8 cellular contexts compared by ENCODE assay signal in genomic region chr4:44448548-44449443, GRCh38. TPM values are rescaled to one million over a fixed set of nuclear protein-coding genes. Genes with fewer than 3 reads are reported as not detected.
DNase-seq lines count a peak whose midpoint lies in the region; ATAC-seq and TF ChIP-seq lines count a peak whose summit lies in the region.

KCTD8 (minus strand) TSS chr4:44448809.

- H3K79me2 ChIP-seq in DOHH2 (ENCODE audit: control insufficient read depth, low read length) (no peaks in the 10 kb centered on the region), osteoblast (ENCODE audit: insufficient read depth, low read length) (no peaks in the 10 kb centered on the region)

- H3K27me3 ChIP-seq in DOHH2 (ENCODE audit: control insufficient read depth, low read length): no peaks in the 10 kb centered on the region; the same call in 1 of the 2 replicates
- peaks cover 71% of the 10 kb centered on the region for H3K27me3 ChIP-seq in cardiac muscle cell
- H3K27me3 ChIP-seq in osteoblast (ENCODE audit: insufficient read depth, low read length): peaks cover 33% of the 10 kb centered on the region

- no peaks in the 10 kb centered on the region for H3F3A ChIP-seq in DOHH2 (ENCODE audit: control insufficient read depth, insufficient read depth)

- H3K4me2 ChIP-seq in DOHH2 (ENCODE audit: low read length): peak within 1 kb of the TSS; percentile 41
- peak within 1 kb of the TSS; percentile 79 for H3K4me2 ChIP-seq in osteoblast (ENCODE audit: insufficient read depth, low read length)

- H3K27ac ChIP-seq in DOHH2 (ENCODE audit: low read depth, low read length) (no peak within 1 kb of the TSS), cardiac muscle cell (no peak within 1 kb of the TSS), osteoblast (ENCODE audit: low read depth, low read length) (no peak within 1 kb of the TSS)

- H3K4me1 ChIP-seq in DOHH2 (ENCODE audit: control insufficient read depth, low read length) (no peaks in the 10 kb centered on the region), cardiac muscle cell (ENCODE audit: low read depth) (no peaks in the 10 kb centered on the region), osteoblast (ENCODE audit: insufficient read depth, low read length) (no peaks in the 10 kb centered on the region)

- no peaks in the 10 kb centered on the region for H3K9me3 Mint-ChIP-seq in activated naive CD8-positive, alpha-beta T cell treated with anti-CD3 and anti-CD28 coated beads, Interleukin-2, amount 50 U/mL, for 24 hours
- no peaks in the 10 kb centered on the region for H3K9me3 Mint-ChIP-seq in type B pancreatic cell

- no peak within 1 kb of the TSS for H3K4me3 ChIP-seq in DOHH2 (ENCODE audit: low read length)
- peak within 1 kb of the TSS; percentile 35 for H3K4me3 ChIP-seq in cardiac muscle cell
- H3K4me3 ChIP-seq in osteoblast (ENCODE audit: insufficient read depth, low read length): peak within 1 kb of the TSS; percentile 56

- H3K27ac Mint-ChIP-seq in activated naive CD8-positive, alpha-beta T cell treated with anti-CD3 and anti-CD28 coated beads, Interleukin-2, amount 50 U/mL, for 24 hours: no peak within 1 kb of the TSS
- H3K27ac Mint-ChIP-seq in type B pancreatic cell: peak within 1 kb of the TSS; percentile 33

- no peaks in the 10 kb centered on the region for H3K9me2 ChIP-seq in DOHH2 (replicated peaks; ENCODE audit: control insufficient read depth, low read length)

- peaks cover 48% of the 10 kb centered on the region for H3K27me3 Mint-ChIP-seq in activated naive CD8-positive, alpha-beta T cell treated with anti-CD3 and anti-CD28 coated beads, Interleukin-2, amount 50 U/mL, for 24 hours
- H3K27me3 Mint-ChIP-seq in type B pancreatic cell: peaks cover 77% of the 10 kb centered on the region

- ATAC-seq in GM21576 (IDR thresholded peaks at IDR 0.05; ENCODE audit: unreplicated experiment): peak; percentile 97
- ATAC-seq in activated naive CD8-positive, alpha-beta T cell treated with anti-CD3 and anti-CD28 coated beads, Interleukin-2, amount 50 U/mL, for 24 hours: peak; percentile 92

- H3K4me1 Mint-ChIP-seq in activated naive CD8-positive, alpha-beta T cell treated with anti-CD3 and anti-CD28 coated beads, Interleukin-2, amount 50 U/mL, for 24 hours: peaks cover 11% of the 10 kb centered on the region
- H3K4me1 Mint-ChIP-seq in type B pancreatic cell (ENCODE audit: unreplicated experiment): peaks cover 5% of the 10 kb centered on the region

- H3K4me3 Mint-ChIP-seq in activated naive CD8-positive, alpha-beta T cell treated with anti-CD3 and anti-CD28 coated beads, Interleukin-2, amount 50 U/mL, for 24 hours: peak within 1 kb of the TSS; percentile 71
- peak within 1 kb of the TSS; percentile 88 for H3K4me3 Mint-ChIP-seq in type B pancreatic cell

- peak within 1 kb of the TSS; percentile 74 for H2AFZ ChIP-seq in osteoblast (ENCODE audit: low read length)

- DNase-seq in HuH-7.5 (ENCODE audit: low spot score) (peak; percentile 91), RPMI8226 (peak; percentile 64), cardiac muscle cell (ENCODE audit: low read depth in 1 of 2, low spot score in 1 of 2) (peak; percentile 83 to 95), osteoblast (ENCODE audit: insufficient read length, low spot score, missing footprints) (peak; percentile 94), type B pancreatic cell (ENCODE audit: extremely low spot score, unreplicated experiment) (peak; percentile 90)
- peak; percentile 73 for DNase-seq in activated naive CD8-positive, alpha-beta T cell treated with anti-CD3 and anti-CD28 coated beads, Interleukin-2, amount 50 U/mL, for 24 hours

- H3K36me3 ChIP-seq in DOHH2 (ENCODE audit: control insufficient read depth, low read length) (no peaks in the 10 kb centered on the region), cardiac muscle cell (no peaks in the 10 kb centered on the region), osteoblast (ENCODE audit: insufficient read depth, low read length) (no peaks in the 10 kb centered on the region)

- peaks cover 2% of the 10 kb centered on the region for H3K36me3 Mint-ChIP-seq in activated naive CD8-positive, alpha-beta T cell treated with anti-CD3 and anti-CD28 coated beads, Interleukin-2, amount 50 U/mL, for 24 hours (ENCODE audit: low read depth)
- H3K36me3 Mint-ChIP-seq in type B pancreatic cell: no peaks in the 10 kb centered on the region

- H4K20me1 ChIP-seq in DOHH2 (ENCODE audit: control insufficient read depth, insufficient read depth, low read depth, low read length) (no peaks in the 10 kb centered on the region), osteoblast (ENCODE audit: insufficient read depth, low read length) (no peaks in the 10 kb centered on the region)

- TF ChIP-seq CTCF in DOHH2 (IDR thresholded peaks at IDR 0.05; ENCODE audit: low read depth, low read length, poor library complexity, severe bottlenecking) (peak; percentile 71), cardiac muscle cell (IDR thresholded peaks at IDR 0.05; ENCODE audit: low read depth, low read length) (peak; percentile 72), osteoblast (IDR thresholded peaks at IDR 0.05; ENCODE audit: extremely low read depth, low read depth, low read length) (peak; percentile 34), type B pancreatic cell (conservative IDR thresholded peaks at IDR 0.05) (peak; percentile 90)

- H3K9me3 ChIP-seq in DOHH2 (ENCODE audit: control insufficient read depth, insufficient read depth, low read length): no peaks in the 10 kb centered on the region; the same call in 1 of the 2 replicates
- H3K9me3 ChIP-seq in cardiac muscle cell (ENCODE audit: low read depth): no peaks in the 10 kb centered on the region
- H3K9me3 ChIP-seq in osteoblast (ENCODE audit: low read depth, low read length): no peaks in the 10 kb centered on the region

RNA-seq across cellular contexts. Expression of gene KCTD8, which starts in this region (rescaled TPM):
- total RNA-seq in cardiac muscle cell: 0.56 and 3.0 TPM in 2 replicates
- polyA plus RNA-seq in cardiac muscle cell: 1.3 and 2.3 TPM in 2 replicates
- total RNA-seq in osteoblast: not detected in 2 replicates
- total RNA-seq in type B pancreatic cell (ENCODE audit: low replicate concordance): 0.85 and 0.88 TPM in 2 replicates

Comparison
In these comparisons a context has a peak if more than half of its experiments do, and no peak if none do; other contexts are left out.
1. Peak in DNase-seq, H3K4me3 ChIP-seq and H3K4me2 ChIP-seq in osteoblast; RNA of the gene not detected or under 1 TPM.
2. Peak in DNase-seq in type B pancreatic cell; RNA of the gene not detected or under 1 TPM.
3. CTCF ChIP-seq: peak in every context shown above with its lines; median percentile 90 in type B pancreatic cell; 72 in cardiac muscle cell; 71 in DOHH2; 34 in osteoblast.